ENCODE assay signal across 8 cellular contexts in genomic region chr7:90709501-90710465, GRCh38.
DNase-seq lines count a peak whose midpoint lies in the region; ATAC-seq and TF ChIP-seq lines count a peak whose summit lies in the region.

No MANE protein-coding gene starts in this region.

- H3K4me2 ChIP-seq in BLaER1 = peak overlapping the region; percentile 72

- H3K27me3 Mint-ChIP-seq in progenitor cell of endocrine pancreas = no peaks in the 10 kb centered on the region

- H3K27me3 ChIP-seq in BLaER1 = no peaks in the 10 kb centered on the region
- H3K27me3 ChIP-seq in SJCRH30 = no peaks in the 10 kb centered on the region

- H3K27ac ChIP-seq in BLaER1 (peak overlapping the region; percentile 39), SJCRH30 (no peak overlapping the region)

- peak; percentile 38 for DNase-seq in dermis blood vessel endothelial cell
- no peak for DNase-seq in progenitor cell of endocrine pancreas (ENCODE audit: low spot score, unreplicated experiment)
- DNase-seq in SJCRH30 = no peak
- no peak for DNase-seq in stimulated activated CD4-positive, alpha-beta T cell treated with anti-CD3 and anti-CD28 coated beads, Interleukin-12 subunit alpha, Interleukin-12 subunit beta, amount 100 ng/mL, for 4 hours
- no peak for DNase-seq in NCI-H187 treated with DMSO at 0.1 percent for 48 hours (lab: John Stamatoyannopoulos, UW)

- H3K9me3 ChIP-seq in BLaER1 (no peaks in the 10 kb centered on the region), SJCRH30 (replicated peaks) (no peaks in the 10 kb centered on the region; the same call in 1 of the 2 replicates)

- peaks cover 12% of the 10 kb centered on the region; the same call in 1 of the 2 replicates for H4K20me1 ChIP-seq in BLaER1

- H3K9ac ChIP-seq in BLaER1 = peak overlapping the region; percentile 37; the same call in 1 of the 2 replicates

- H3K27ac Mint-ChIP-seq in progenitor cell of endocrine pancreas = peak overlapping the region; percentile 67

- H3K9me3 Mint-ChIP-seq in progenitor cell of endocrine pancreas (ENCODE audit: low read depth) = peaks cover 7% of the 10 kb centered on the region

- H3K36me3 Mint-ChIP-seq in progenitor cell of endocrine pancreas (ENCODE audit: insufficient read depth) = peaks cover 13% of the 10 kb centered on the region

- H3K4me1 ChIP-seq in BLaER1 = peaks cover 34% of the 10 kb centered on the region
- H3K4me1 ChIP-seq in SJCRH30 = peaks cover 9% of the 10 kb centered on the region; the same call in 1 of the 2 replicates

- TF ChIP-seq CTCF in progenitor cell of endocrine pancreas (IDR thresholded peaks at IDR 0.05; ENCODE audit: unreplicated experiment) = no peak

- ATAC-seq in GM19468 (IDR thresholded peaks at IDR 0.05; ENCODE audit: extremely low read depth, unreplicated experiment) (peak; percentile 25), HG03565 (IDR thresholded peaks at IDR 0.05; ENCODE audit: unreplicated experiment) (peak; percentile 37)

- H3K4me1 Mint-ChIP-seq in progenitor cell of endocrine pancreas (ENCODE audit: low read depth) = peaks cover 76% of the 10 kb centered on the region

- H3K36me3 ChIP-seq in BLaER1 (no peaks in the 10 kb centered on the region), SJCRH30 (no peaks in the 10 kb centered on the region; the same call in 1 of the 2 replicates)

- H3K4me3 Mint-ChIP-seq in progenitor cell of endocrine pancreas (ENCODE audit: low read depth) = peak overlapping the region; percentile 66

- peak overlapping the region; percentile 13; the same call in 1 of the 2 replicates for H3K4me3 ChIP-seq in BLaER1
- H3K4me3 ChIP-seq in SJCRH30 = no peak overlapping the region
